In genomic region chr11:95193541-95193940, GRCh38 we compare ENCODE assay signal across 17 cellular contexts.
"Had no signal": no experiment of that assay in that cellular context is flagged by ENCODE, and none has a peak within 500 bp of the region (broad histone marks: within the 10 kb centered on the region; RNA-seq: fewer than 3 reads in every experiment).

No MANE protein-coding gene starts in this region.

- DNase-seq: activated CD4-positive, alpha-beta T cell treated with anti-CD3 and anti-CD28 coated beads for 4 hours; activated CD4-positive, alpha-beta T cell treated with anti-CD3 and anti-CD28 coated beads, Interleukin-2, amount 50 U/mL, for 48 hours; activated CD8-positive, alpha-beta memory T cell treated with anti-CD3 and anti-CD28 coated beads, Interleukin-2, amount 50 U/mL, for 48 hours; activated effector memory CD4-positive, alpha-beta T cell treated with Interleukin-2 at 50 U/mL for 16 hours; activated naive CD4-positive, alpha-beta T cell treated with anti-CD3 and anti-CD28 coated beads for 36 hours; amygdala; caudate nucleus; left ventricle myocardium inferior; mucosa of descending colon; stimulated activated CD4-positive, alpha-beta T cell treated with anti-CD3 and anti-CD28 coated beads, Interleukin-15, amount 100 ng/mL, for 24 hours; stimulated activated CD4-positive, alpha-beta T cell treated with anti-CD3 and anti-CD28 coated beads, Interleukin-2, amount 100 ng/mL, for 24 hours; stimulated activated naive B cell treated with anti-CD40 and anti-IgM and Interleukin-4, amounts not matched to agents 10 μg/mL and 1 μg/mL and 100 μg/mL, for 72 hours; SW 1271; T-helper 17 cell had no signal

- H3K36me3 Mint-ChIP-seq: natural killer cell treated with Interleukin-12 subunit alpha and Interleukin-12 subunit beta and Interleukin-15 and Interleukin-18, amount 100 ng/mL, for 72 hours had no signal

- FAIRE-seq: frontal cortex had no signal

- H3K9me3 Mint-ChIP-seq: activated naive CD4-positive, alpha-beta T cell treated with anti-CD3 and anti-CD28 coated beads for 36 hours; natural killer cell treated with Interleukin-12 subunit alpha and Interleukin-12 subunit beta and Interleukin-15 and Interleukin-18, amount 100 ng/mL, for 72 hours; stimulated activated naive B cell treated with anti-CD40 and anti-IgM and Interleukin-4, amounts not matched to agents 10 μg/mL and 1 μg/mL and 100 μg/mL, for 72 hours; WTC11 had no signal

- H3K27me3 Mint-ChIP-seq: stimulated activated naive B cell treated with anti-CD40 and anti-IgM and Interleukin-4, amounts not matched to agents 10 μg/mL and 1 μg/mL and 100 μg/mL, for 72 hours; T-helper 17 cell had no signal

- H3K4me3 Mint-ChIP-seq: activated naive CD4-positive, alpha-beta T cell treated with anti-CD3 and anti-CD28 coated beads for 36 hours; natural killer cell treated with Interleukin-12 subunit alpha and Interleukin-12 subunit beta and Interleukin-15 and Interleukin-18, amount 100 ng/mL, for 72 hours; stimulated activated naive B cell treated with anti-CD40 and anti-IgM and Interleukin-4, amounts not matched to agents 10 μg/mL and 1 μg/mL and 100 μg/mL, for 72 hours; T-helper 17 cell; WTC11 had no signal

- ATAC-seq: mucosa of descending colon; natural killer cell treated with Interleukin-12 subunit alpha and Interleukin-12 subunit beta and Interleukin-15 and Interleukin-18, amount 100 ng/mL, for 72 hours; stimulated activated naive B cell treated with anti-CD40 and anti-IgM and Interleukin-4, amounts not matched to agents 10 μg/mL and 1 μg/mL and 100 μg/mL, for 72 hours; T-helper 17 cell; WTC11 had no signal

- H3K27ac Mint-ChIP-seq: activated naive CD4-positive, alpha-beta T cell treated with anti-CD3 and anti-CD28 coated beads for 36 hours; natural killer cell treated with Interleukin-12 subunit alpha and Interleukin-12 subunit beta and Interleukin-15 and Interleukin-18, amount 100 ng/mL, for 72 hours; stimulated activated naive B cell treated with anti-CD40 and anti-IgM and Interleukin-4, amounts not matched to agents 10 μg/mL and 1 μg/mL and 100 μg/mL, for 72 hours; T-helper 17 cell; WTC11 had no signal
